1 cellular context compared by ENCODE assay signal in genomic region chr19:9673912-9674668, GRCh38.
A peak's percentile ranks its signal among the peaks of the same experiment; 100 is the strongest.
TF ChIP-seq lines count a peak whose summit lies in the region.

No MANE protein-coding gene starts in this region.

TF ChIP-seq in HepG2, 621 proteins besides CTCF, POLR2A, EP300 and RAD21 (continued from another document):
- TF ChIP-seq ZNF280D (CRISPR knock-in tag; IDR thresholded peaks at IDR 0.05) (peak; percentile 60; the same call in 1 of the 2 replicates), SAFB2 (CRISPR knock-in tag; IDR thresholded peaks at IDR 0.05; ENCODE audit: borderline replicate concordance, low read depth) (0 out of 2 replicates have a peak, but pooled peaks have one; percentile 20), IRF9 (CRISPR knock-in tag; IDR thresholded peaks at IDR 0.05; ENCODE audit: borderline replicate concordance) (0 out of 2 replicates have a peak, but pooled peaks have one; percentile 18), FOSL2 (CRISPR knock-in tag; IDR thresholded peaks at IDR 0.05) (peak; percentile 20; the same call in 1 of the 2 replicates), NKX3-1 (CRISPR knock-in tag; IDR thresholded peaks at IDR 0.05) (0 out of 2 replicates have a peak, but pooled peaks have one; percentile 32), ZMAT3 (CRISPR knock-in tag; conservative IDR thresholded peaks at IDR 0.05) (0 out of 2 replicates have a peak, but pooled peaks have one; percentile 11), HOXA9 (CRISPR knock-in tag; IDR thresholded peaks at IDR 0.05; ENCODE audit: borderline replicate concordance) (0 out of 2 replicates have a peak, but pooled peaks have one; percentile 5), NAIF1 (CRISPR knock-in tag; IDR thresholded peaks at IDR 0.05; ENCODE audit: borderline replicate concordance) (peak; percentile 52; the same call in 1 of the 2 replicates), ZNF572 (CRISPR knock-in tag; IDR thresholded peaks at IDR 0.05) (no peak)
